Comparison of ENCODE assay signal across 21 cellular contexts in the genomic region with DNA sequence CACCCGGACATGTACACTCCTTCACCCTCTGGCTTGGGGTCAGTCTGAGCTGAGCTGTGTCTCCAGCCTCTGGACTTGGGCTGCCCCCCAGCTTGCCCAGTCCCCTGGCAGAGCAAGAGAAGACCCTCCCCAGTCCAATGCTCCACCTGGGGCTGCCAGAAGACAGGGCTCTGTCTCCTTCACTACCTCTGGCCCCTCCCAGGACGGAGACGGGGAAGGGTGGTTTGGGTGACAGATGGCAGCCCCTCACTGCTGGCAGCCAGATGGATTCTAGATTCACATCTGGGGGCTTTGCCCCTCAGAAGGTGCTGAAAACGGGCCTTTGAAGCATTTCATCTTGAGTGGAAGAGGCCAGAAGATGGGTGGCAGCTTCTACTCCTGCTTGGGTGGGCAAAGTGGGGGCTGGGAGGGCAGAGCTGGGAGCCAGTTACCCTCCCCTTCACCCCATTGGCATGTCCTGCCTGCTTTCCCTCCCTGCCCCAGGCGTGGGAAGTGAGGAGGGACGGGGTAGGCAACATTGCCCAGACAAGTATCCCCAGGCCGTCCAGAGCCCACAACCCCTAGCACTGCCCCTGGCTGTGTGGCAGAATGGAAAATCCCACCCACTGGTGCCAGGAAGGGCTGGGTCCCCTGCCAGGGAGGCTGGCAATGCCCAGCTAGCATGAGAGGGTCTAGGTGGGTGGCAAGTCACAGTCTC. TPM values are rescaled to one million over a fixed set of nuclear protein-coding genes. Genes with fewer than 3 reads are reported as not detected.
A peak's percentile ranks its signal among the peaks of the same experiment; 100 is the strongest.
DNase-seq lines count a peak whose midpoint lies in the region; ATAC-seq and TF ChIP-seq lines count a peak whose summit lies in the region.
"Had no signal": no experiment of that assay in that cellular context is flagged by ENCODE, and none has a peak within 500 bp of the region (broad histone marks: within the 10 kb centered on the region; RNA-seq: fewer than 3 reads in every experiment).

No MANE protein-coding gene starts in this region.

- H3K27me3 Mint-ChIP-seq in type B pancreatic cell: peaks cover 9% of the 10 kb centered on the region

- H3K79me2 ChIP-seq in PC-9 (ENCODE audit: low read depth): no peaks in the 10 kb centered on the region

- H3K9me3 Mint-ChIP-seq in type B pancreatic cell: no peaks in the 10 kb centered on the region
- H3K9me3 Mint-ChIP-seq: activated naive CD8-positive, alpha-beta T cell treated with anti-CD3 and anti-CD28 coated beads, Interleukin-2, amount 50 U/mL, for 24 hours; naive B cell; T-helper 2 cell treated with Interferon-gamma antibody and Interleukin-4, amounts not matched to agents 5 μg/mL and 100 μg/mL, for 36 hours had no signal

- POLR2A ChIA-PET in PC-9 (lab: Charles Lee; ENCODE audit: unreplicated experiment): interaction anchor here (0.6 kb wide), 1 partner anchor 138 kb away, joined by 3 read pairs; no protein-coding TSS in a partner anchor

- DNase-seq in NCI-H82 (lab: John Stamatoyannopoulos, UW): peak; percentile 52
- no peak for DNase-seq in NCI-H82 treated with DMSO at 0.1 percent for 48 hours (lab: John Stamatoyannopoulos, UW; ENCODE audit: unreplicated experiment)
- no peak for DNase-seq in PC-9
- DNase-seq in type B pancreatic cell (ENCODE audit: extremely low spot score, unreplicated experiment): no peak
- no peak for DNase-seq in retina
- DNase-seq: 8988T; activated CD4-positive, CD25-positive, alpha-beta regulatory T cell treated with anti-CD3 and anti-CD28 coated beads, Interleukin-2, amount 50 U/mL, for 72 hours; activated naive CD8-positive, alpha-beta T cell treated with anti-CD3 and anti-CD28 coated beads, Interleukin-2, amount 50 U/mL, for 24 hours; BE2C; dermis blood vessel endothelial cell; gastrocnemius medialis; naive B cell; NCI-H187; stimulated activated CD4-positive, alpha-beta T cell treated with anti-CD3 and anti-CD28 coated beads, Interleukin-4, amount 100 ng/mL, for 4 hours had no signal

- H3K4me1 Mint-ChIP-seq in type B pancreatic cell (ENCODE audit: unreplicated experiment): peaks cover 29% of the 10 kb centered on the region
- H3K4me1 Mint-ChIP-seq: activated naive CD8-positive, alpha-beta T cell treated with anti-CD3 and anti-CD28 coated beads, Interleukin-2, amount 50 U/mL, for 24 hours; naive B cell had no signal

- no peak overlapping the region for H2AFZ ChIP-seq in PC-9

- no peak overlapping the region for H3K4me3 Mint-ChIP-seq in type B pancreatic cell
- H3K4me3 Mint-ChIP-seq: activated naive CD8-positive, alpha-beta T cell treated with anti-CD3 and anti-CD28 coated beads, Interleukin-2, amount 50 U/mL, for 24 hours; naive B cell; T-helper 2 cell treated with Interferon-gamma antibody and Interleukin-4, amounts not matched to agents 5 μg/mL and 100 μg/mL, for 36 hours had no signal

- TF ChIP-seq CTCF in PC-9 (conservative IDR thresholded peaks at IDR 0.05): no peak
- TF ChIP-seq CTCF in type B pancreatic cell (conservative IDR thresholded peaks at IDR 0.05): no peak

- H3K27ac Mint-ChIP-seq in type B pancreatic cell: peak overlapping the region; percentile 46
- H3K27ac Mint-ChIP-seq: activated naive CD8-positive, alpha-beta T cell treated with anti-CD3 and anti-CD28 coated beads, Interleukin-2, amount 50 U/mL, for 24 hours; naive B cell; T-helper 2 cell treated with Interferon-gamma antibody and Interleukin-4, amounts not matched to agents 5 μg/mL and 100 μg/mL, for 36 hours had no signal

- CTCF ChIA-PET in PC-9 (lab: Charles Lee): no interaction called here

- H3K9me2 ChIP-seq in PC-9 (ENCODE audit: insufficient read depth): no peaks in the 10 kb centered on the region

- H3K4me3 ChIP-seq in PC-9: no peak overlapping the region
- H3K4me3 ChIP-seq in iPS-18a (ENCODE audit: low read length): peak overlapping the region; percentile 54
- H3K4me3 ChIP-seq: gastrocnemius medialis, lung, SJCRH30, smooth muscle cell had no signal

- no peaks in the 10 kb centered on the region for H3K9me3 ChIP-seq in PC-9 (ENCODE audit: insufficient read depth, low read depth)
- H3K9me3 ChIP-seq in iPS-18a (ENCODE audit: control insufficient read depth, low read depth, low read length): no peaks in the 10 kb centered on the region
- H3K9me3 ChIP-seq: BE2C, gastrocnemius medialis, SJCRH30 had no signal

- H3K36me3 Mint-ChIP-seq in type B pancreatic cell: peaks cover 10% of the 10 kb centered on the region
- H3K36me3 Mint-ChIP-seq: naive B cell had no signal

- H3K36me3 ChIP-seq in PC-9 (ENCODE audit: low read depth): no peaks in the 10 kb centered on the region
- no peaks in the 10 kb centered on the region for H3K36me3 ChIP-seq in iPS-18a (ENCODE audit: control insufficient read depth, low read depth, low read length)
- H3K36me3 ChIP-seq: BE2C, gastrocnemius medialis had no signal

- H3K27me3 ChIP-seq in PC-9 (ENCODE audit: insufficient read depth, low read depth): peaks cover 9% of the 10 kb centered on the region; the same call in 1 of the 2 replicates
- no peaks in the 10 kb centered on the region for H3K27me3 ChIP-seq in iPS-18a (ENCODE audit: control insufficient read depth, insufficient read depth, low read length)
- H3K27me3 ChIP-seq: BE2C, gastrocnemius medialis, SJCRH30 had no signal

- no peaks in the 10 kb centered on the region for H4K20me1 ChIP-seq in PC-9 (ENCODE audit: insufficient read depth)

- H3K4me1 ChIP-seq in PC-9 (replicated peaks; ENCODE audit: insufficient read depth) (peaks cover 25% of the 10 kb centered on the region), iPS-18a (ENCODE audit: control insufficient read depth, low read depth, low read length) (peaks cover 22% of the 10 kb centered on the region)
- H3K4me1 ChIP-seq: gastrocnemius medialis had no signal

- peaks cover 13% of the 10 kb centered on the region; the same call in 1 of the 2 replicates for H3F3A ChIP-seq in PC-9 (ENCODE audit: insufficient read depth, low read depth)

- peak overlapping the region; percentile 75; the same call in 1 of the 2 replicates for H3K4me2 ChIP-seq in PC-9

- H3K9ac ChIP-seq in iPS-18a (ENCODE audit: low read length): no peak overlapping the region

- no TSS peak for BruUV-seq in PC-9 (replicated peaks; lab: Mats Ljungman, UMichigan)

- intact Hi-C loops in PC-9 (cut with micrococcal nuclease; ENCODE audit: unreplicated experiment): no loop called here

- H3K27ac ChIP-seq in PC-9 (no peak overlapping the region), iPS-18a (ENCODE audit: low read length) (no peak overlapping the region)
- H3K27ac ChIP-seq: gastrocnemius medialis, SJCRH30 had no signal

- ATAC-seq in GM21786 (IDR thresholded peaks at IDR 0.05; ENCODE audit: unreplicated experiment) (no peak), HG03442 (IDR thresholded peaks at IDR 0.05; ENCODE audit: unreplicated experiment) (no peak)
- ATAC-seq: activated naive CD8-positive, alpha-beta T cell treated with anti-CD3 and anti-CD28 coated beads, Interleukin-2, amount 50 U/mL, for 24 hours; gastrocnemius medialis had no signal

RNA-seq across cellular contexts. Expression of a gene that starts 13.9 kb away (rescaled TPM):
- total RNA-seq in PC-9 (2021) (0.11 TPM in 1 of 2 replicates, not detected in the other), type B pancreatic cell (ENCODE audit: low replicate concordance) (2.1 and 41.3 TPM in 2 replicates)
- total RNA-seq: dermis blood vessel endothelial cell had no signal
